Comparison of ENCODE assay signal across 2 cellular contexts in genomic region chr12:27807063-27807703, GRCh38.
A peak's percentile ranks its signal among the peaks of the same experiment; 100 is the strongest.
TF ChIP-seq lines count a peak whose summit lies in the region.

No MANE protein-coding gene starts in this region.

TF ChIP-seq in HEK293T, 16 proteins besides CTCF, POLR2A, EP300 and RAD21:
- TF ChIP-seq ZNF384 (IDR thresholded peaks at IDR 0.05) (peak; percentile 59; the same call in 1 of the 2 replicates), FOXK2 (IDR thresholded peaks at IDR 0.05) (no peak), HDGF (IDR thresholded peaks at IDR 0.05; ENCODE audit: borderline replicate concordance) (no peak)

TF ChIP-seq in H1, 55 proteins besides CTCF, POLR2A, EP300 and RAD21:
- TF ChIP-seq SIRT6 (IDR thresholded peaks at IDR 0.05; ENCODE audit: low read length) (no peak), KDM5A (IDR thresholded peaks at IDR 0.05; ENCODE audit: low read length) (no peak), RFX5 (IDR thresholded peaks at IDR 0.05; ENCODE audit: borderline replicate concordance, low read depth, low read length) (no peak), CEBPB (IDR thresholded peaks at IDR 0.05; ENCODE audit: low read depth, low read length) (no peak), SP1 (IDR thresholded peaks at IDR 0.05; ENCODE audit: low read depth, low read length) (no peak), RBBP5 (IDR thresholded peaks at IDR 0.05; ENCODE audit: borderline replicate concordance, low read depth, low read length) (no peak), ASH2L (IDR thresholded peaks at IDR 0.05; ENCODE audit: low read length) (no peak), CREB1 (IDR thresholded peaks at IDR 0.05) (no peak), TAF7 (optimal IDR thresholded peaks at IDR 0.05; ENCODE audit: borderline replicate concordance, low read depth, low read length) (no peak), FOSL1 (IDR thresholded peaks at IDR 0.05; ENCODE audit: insufficient read depth, low read depth, low read length) (no peak), TEAD4 (IDR thresholded peaks at IDR 0.05; ENCODE audit: low read depth, low read length) (no peak)
- TF ChIP-seq, protein P1, sequence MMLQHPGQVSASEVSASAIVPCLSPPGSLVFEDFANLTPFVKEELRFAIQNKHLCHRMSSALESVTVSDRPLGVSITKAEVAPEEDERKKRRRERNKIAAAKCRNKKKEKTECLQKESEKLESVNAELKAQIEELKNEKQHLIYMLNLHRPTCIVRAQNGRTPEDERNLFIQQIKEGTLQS (IDR thresholded peaks at IDR 0.05; ENCODE audit: insufficient read depth, low read depth, low read length): no peak
TF ChIP-seq in H1: peak in this region for 0.
